In the genomic region with DNA sequence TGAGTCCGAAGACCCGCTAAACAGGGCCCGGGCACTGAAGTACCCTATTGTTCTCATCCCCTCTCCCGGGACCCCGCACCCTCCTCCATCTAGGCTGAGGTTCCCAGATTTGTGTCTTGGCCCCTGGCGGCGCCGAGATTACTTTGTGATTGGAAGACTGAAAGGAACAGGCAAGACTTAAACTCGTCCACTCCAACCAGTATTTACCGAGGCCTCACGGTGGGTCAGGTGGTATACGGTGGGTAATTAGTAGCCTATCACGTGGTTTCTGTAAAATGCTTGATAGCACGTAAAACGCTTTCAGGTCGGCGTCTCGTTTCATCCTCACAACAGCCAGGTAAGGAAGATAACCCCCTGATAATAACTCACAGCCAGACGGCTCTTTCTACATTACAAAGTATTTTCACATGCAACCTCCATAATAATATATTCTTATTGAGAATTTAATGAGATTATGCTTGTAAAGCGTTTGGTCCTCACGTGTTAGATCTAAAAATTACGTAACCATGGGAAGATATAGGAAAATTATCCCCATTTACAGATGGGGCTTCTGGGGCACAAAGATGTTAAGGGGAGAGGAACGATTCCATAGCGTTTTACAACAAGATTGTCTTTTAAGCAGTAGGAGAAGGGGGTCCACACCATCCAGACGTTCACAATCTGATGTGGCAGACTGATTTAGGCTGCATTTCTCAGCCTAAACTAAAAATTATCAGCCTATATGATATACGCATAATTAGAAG, we compare ENCODE assay signal across 1 cellular context.
TF ChIP-seq lines count a peak whose summit lies in the region.

No MANE protein-coding gene starts in this region.

TF ChIP-seq in K562, 482 proteins besides CTCF, POLR2A, EP300 and RAD21 (continues in another document):
- TF ChIP-seq TOE1 (IDR thresholded peaks at IDR 0.05; ENCODE audit: borderline replicate concordance) (peak; percentile 88), TOE1 (CRISPR knock-in tag; IDR thresholded peaks at IDR 0.05; ENCODE audit: borderline replicate concordance, low read depth) (no peak), HDAC2 (IDR thresholded peaks at IDR 0.05) (peak; percentile 54), CEBPB (tag; IDR thresholded peaks at IDR 0.05) (peak; percentile 66), CCNT2 (IDR thresholded peaks at IDR 0.05; ENCODE audit: borderline replicate concordance, extremely low read depth, insufficient read length, low read depth, low read length) (peak; percentile 14), ZNF583 (CRISPR knock-in tag; IDR thresholded peaks at IDR 0.05) (0 out of 2 replicates have a peak, but pooled peaks have one; percentile 37), MCM7 (IDR thresholded peaks at IDR 0.05) (no peak), HDAC1 (IDR thresholded peaks at IDR 0.05) (peak in 1 of 2 experiments; percentile 53; a peak in 2 of 4 replicates), SAFB2 (IDR thresholded peaks at IDR 0.05; ENCODE audit: borderline replicate concordance, low read depth, low read length, severe bottlenecking) (no peak), ZFX (CRISPR knock-in tag; IDR thresholded peaks at IDR 0.05) (peak; percentile 65; the same call in 1 of the 2 replicates), PML (IDR thresholded peaks at IDR 0.05; ENCODE audit: low read length) (0 out of 2 replicates have a peak, but pooled peaks have one; percentile 1), ILK (tag; IDR thresholded peaks at IDR 0.05; ENCODE audit: borderline replicate concordance, low read depth) (no peak), CEBPG (CRISPR knock-in tag; IDR thresholded peaks at IDR 0.05) (no peak), CEBPG (tag; conservative IDR thresholded peaks at IDR 0.05 in 1 of 2, IDR thresholded peaks at IDR 0.05 in 1 of 2) (peak; percentile 27 to 48; a peak in 3 of 4 replicates), ZNF444 (CRISPR knock-in tag; IDR thresholded peaks at IDR 0.05) (no peak), ZNF134 (CRISPR knock-in tag; conservative IDR thresholded peaks at IDR 0.05) (0 out of 2 replicates have a peak, but pooled peaks have one; percentile 15), EP400 (IDR thresholded peaks at IDR 0.05) (peak; percentile 66), SMAD4 (CRISPR knock-in tag; conservative IDR thresholded peaks at IDR 0.05) (peak; percentile 30; the same call in 1 of the 2 replicates), MAZ (CRISPR knock-in tag; conservative IDR thresholded peaks at IDR 0.05 in 1 of 2, IDR thresholded peaks at IDR 0.05 in 1 of 2) (0 out of 4 replicates have a peak, but pooled peaks of 1 of the 2 experiments have one; percentile 11), ZFP36 (IDR thresholded peaks at IDR 0.05; ENCODE audit: low read depth, low read length, partially characterized antibody) (no peak), MXI1 (IDR thresholded peaks at IDR 0.05; ENCODE audit: low read depth, low read length) (no peak), RCOR1 (IDR thresholded peaks at IDR 0.05; ENCODE audit: borderline replicate concordance in 1 of 2, low read depth in 2 of 2, low read length in 2 of 2) (peak in 1 of 2 experiments; percentile 87; a peak in 2 of 4 replicates), C11orf30 (IDR thresholded peaks at IDR 0.05; ENCODE audit: low read depth) (0 out of 2 replicates have a peak, but pooled peaks have one; percentile 7), ZNF165 (CRISPR knock-in tag; IDR thresholded peaks at IDR 0.05; ENCODE audit: borderline replicate concordance) (no peak), RB1 (IDR thresholded peaks at IDR 0.05; ENCODE audit: low read depth) (peak; percentile 1; the same call in 1 of the 2 replicates), ATF1 (CRISPR knock-in tag; IDR thresholded peaks at IDR 0.05) (no peak), ATF1 (tag; IDR thresholded peaks at IDR 0.05) (no peak), FOXA3 (CRISPR knock-in tag; conservative IDR thresholded peaks at IDR 0.05 in 1 of 2, IDR thresholded peaks at IDR 0.05 in 1 of 2) (peak in 1 of 2 experiments; percentile 10; a peak in 2 of 4 replicates), ZEB2 (IDR thresholded peaks at IDR 0.05) (peak; percentile 70; the same call in 1 of the 2 replicates), FOXK2 (conservative IDR thresholded peaks at IDR 0.05 in 1 of 2, IDR thresholded peaks at IDR 0.05 in 1 of 2; ENCODE audit: low read depth in 2 of 2) (peak; percentile 11 to 42; a peak in 2 of 4 replicates), ESRRB (CRISPR knock-in tag; IDR thresholded peaks at IDR 0.05; ENCODE audit: borderline replicate concordance) (no peak), PTRF (tag; IDR thresholded peaks at IDR 0.05) (no peak), RAD51 (IDR thresholded peaks at IDR 0.05; ENCODE audit: borderline replicate concordance, low read depth) (peak; percentile 96), SIN3B (IDR thresholded peaks at IDR 0.05; ENCODE audit: low read depth) (peak; percentile 28; the same call in 1 of the 2 replicates), ZNF551 (CRISPR knock-in tag; IDR thresholded peaks at IDR 0.05) (no peak), RFX1 (IDR thresholded peaks at IDR 0.05) (no peak), SMAD2 (IDR thresholded peaks at IDR 0.05; ENCODE audit: low read depth, low read length) (no peak), SIRT6 (IDR thresholded peaks at IDR 0.05; ENCODE audit: low read depth, low read length) (no peak), ZBTB17 (CRISPR knock-in tag; IDR thresholded peaks at IDR 0.05) (0 out of 2 replicates have a peak, but pooled peaks have one; percentile 9), TARDBP (IDR thresholded peaks at IDR 0.05) (peak; percentile 33; the same call in 1 of the 2 replicates)
- TF ChIP-seq, protein P1, sequence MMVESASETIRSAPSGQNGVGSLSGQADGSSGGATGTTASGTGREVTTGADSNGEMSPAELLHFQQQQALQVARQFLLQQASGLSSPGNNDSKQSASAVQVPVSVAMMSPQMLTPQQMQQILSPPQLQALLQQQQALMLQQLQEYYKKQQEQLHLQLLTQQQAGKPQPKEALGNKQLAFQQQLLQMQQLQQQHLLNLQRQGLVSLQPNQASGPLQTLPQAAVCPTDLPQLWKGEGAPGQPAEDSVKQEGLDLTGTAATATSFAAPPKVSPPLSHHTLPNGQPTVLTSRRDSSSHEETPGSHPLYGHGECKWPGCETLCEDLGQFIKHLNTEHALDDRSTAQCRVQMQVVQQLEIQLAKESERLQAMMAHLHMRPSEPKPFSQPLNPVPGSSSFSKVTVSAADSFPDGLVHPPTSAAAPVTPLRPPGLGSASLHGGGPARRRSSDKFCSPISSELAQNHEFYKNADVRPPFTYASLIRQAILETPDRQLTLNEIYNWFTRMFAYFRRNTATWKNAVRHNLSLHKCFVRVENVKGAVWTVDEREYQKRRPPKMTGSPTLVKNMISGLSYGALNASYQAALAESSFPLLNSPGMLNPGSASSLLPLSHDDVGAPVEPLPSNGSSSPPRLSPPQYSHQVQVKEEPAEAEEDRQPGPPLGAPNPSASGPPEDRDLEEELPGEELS (CRISPR knock-in tag; IDR thresholded peaks at IDR 0.05; ENCODE audit: borderline replicate concordance), result no peak
- TF ChIP-seq, protein P2, sequence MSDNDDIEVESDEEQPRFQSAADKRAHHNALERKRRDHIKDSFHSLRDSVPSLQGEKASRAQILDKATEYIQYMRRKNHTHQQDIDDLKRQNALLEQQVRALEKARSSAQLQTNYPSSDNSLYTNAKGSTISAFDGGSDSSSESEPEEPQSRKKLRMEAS (CRISPR knock-in tag; IDR thresholded peaks at IDR 0.05), result no peak
- TF ChIP-seq, protein P3, sequence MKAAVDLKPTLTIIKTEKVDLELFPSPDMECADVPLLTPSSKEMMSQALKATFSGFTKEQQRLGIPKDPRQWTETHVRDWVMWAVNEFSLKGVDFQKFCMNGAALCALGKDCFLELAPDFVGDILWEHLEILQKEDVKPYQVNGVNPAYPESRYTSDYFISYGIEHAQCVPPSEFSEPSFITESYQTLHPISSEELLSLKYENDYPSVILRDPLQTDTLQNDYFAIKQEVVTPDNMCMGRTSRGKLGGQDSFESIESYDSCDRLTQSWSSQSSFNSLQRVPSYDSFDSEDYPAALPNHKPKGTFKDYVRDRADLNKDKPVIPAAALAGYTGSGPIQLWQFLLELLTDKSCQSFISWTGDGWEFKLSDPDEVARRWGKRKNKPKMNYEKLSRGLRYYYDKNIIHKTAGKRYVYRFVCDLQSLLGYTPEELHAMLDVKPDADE (conservative IDR thresholded peaks at IDR 0.05; ENCODE audit: control insufficient read depth, low read depth, low read length), result 0 out of 2 replicates have a peak, but pooled peaks have one; percentile 32
- TF ChIP-seq, protein P4, sequence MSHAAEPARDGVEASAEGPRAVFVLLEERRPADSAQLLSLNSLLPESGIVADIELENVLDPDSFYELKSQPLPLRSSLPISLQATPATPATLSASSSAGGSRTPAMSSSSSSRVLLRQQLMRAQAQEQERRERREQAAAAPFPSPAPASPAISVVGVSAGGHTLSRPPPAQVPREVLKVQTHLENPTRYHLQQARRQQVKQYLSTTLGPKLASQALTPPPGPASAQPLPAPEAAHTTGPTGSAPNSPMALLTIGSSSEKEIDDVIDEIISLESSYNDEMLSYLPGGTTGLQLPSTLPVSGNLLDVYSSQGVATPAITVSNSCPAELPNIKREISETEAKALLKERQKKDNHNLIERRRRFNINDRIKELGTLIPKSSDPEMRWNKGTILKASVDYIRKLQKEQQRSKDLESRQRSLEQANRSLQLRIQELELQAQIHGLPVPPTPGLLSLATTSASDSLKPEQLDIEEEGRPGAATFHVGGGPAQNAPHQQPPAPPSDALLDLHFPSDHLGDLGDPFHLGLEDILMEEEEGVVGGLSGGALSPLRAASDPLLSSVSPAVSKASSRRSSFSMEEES (CRISPR knock-in tag; IDR thresholded peaks at IDR 0.05), result peak; percentile 92
- TF ChIP-seq, protein P5, sequence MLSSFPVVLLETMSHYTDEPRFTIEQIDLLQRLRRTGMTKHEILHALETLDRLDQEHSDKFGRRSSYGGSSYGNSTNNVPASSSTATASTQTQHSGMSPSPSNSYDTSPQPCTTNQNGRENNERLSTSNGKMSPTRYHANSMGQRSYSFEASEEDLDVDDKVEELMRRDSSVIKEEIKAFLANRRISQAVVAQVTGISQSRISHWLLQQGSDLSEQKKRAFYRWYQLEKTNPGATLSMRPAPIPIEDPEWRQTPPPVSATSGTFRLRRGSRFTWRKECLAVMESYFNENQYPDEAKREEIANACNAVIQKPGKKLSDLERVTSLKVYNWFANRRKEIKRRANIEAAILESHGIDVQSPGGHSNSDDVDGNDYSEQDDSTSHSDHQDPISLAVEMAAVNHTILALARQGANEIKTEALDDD (IDR thresholded peaks at IDR 0.05), result peak; percentile 74; the same call in 1 of the 2 replicates
- TF ChIP-seq, protein P6, sequence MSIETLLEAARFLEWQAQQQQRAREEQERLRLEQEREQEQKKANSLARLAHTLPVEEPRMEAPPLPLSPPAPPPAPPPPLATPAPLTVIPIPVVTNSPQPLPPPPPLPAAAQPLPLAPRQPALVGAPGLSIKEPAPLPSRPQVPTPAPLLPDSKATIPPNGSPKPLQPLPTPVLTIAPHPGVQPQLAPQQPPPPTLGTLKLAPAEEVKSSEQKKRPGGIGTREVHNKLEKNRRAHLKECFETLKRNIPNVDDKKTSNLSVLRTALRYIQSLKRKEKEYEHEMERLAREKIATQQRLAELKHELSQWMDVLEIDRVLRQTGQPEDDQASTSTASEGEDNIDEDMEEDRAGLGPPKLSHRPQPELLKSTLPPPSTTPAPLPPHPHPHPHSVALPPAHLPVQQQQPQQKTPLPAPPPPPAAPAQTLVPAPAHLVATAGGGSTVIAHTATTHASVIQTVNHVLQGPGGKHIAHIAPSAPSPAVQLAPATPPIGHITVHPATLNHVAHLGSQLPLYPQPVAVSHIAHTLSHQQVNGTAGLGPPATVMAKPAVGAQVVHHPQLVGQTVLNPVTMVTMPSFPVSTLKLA (conservative IDR thresholded peaks at IDR 0.05), result peak; percentile 59 to 67
- TF ChIP-seq, protein P7, sequence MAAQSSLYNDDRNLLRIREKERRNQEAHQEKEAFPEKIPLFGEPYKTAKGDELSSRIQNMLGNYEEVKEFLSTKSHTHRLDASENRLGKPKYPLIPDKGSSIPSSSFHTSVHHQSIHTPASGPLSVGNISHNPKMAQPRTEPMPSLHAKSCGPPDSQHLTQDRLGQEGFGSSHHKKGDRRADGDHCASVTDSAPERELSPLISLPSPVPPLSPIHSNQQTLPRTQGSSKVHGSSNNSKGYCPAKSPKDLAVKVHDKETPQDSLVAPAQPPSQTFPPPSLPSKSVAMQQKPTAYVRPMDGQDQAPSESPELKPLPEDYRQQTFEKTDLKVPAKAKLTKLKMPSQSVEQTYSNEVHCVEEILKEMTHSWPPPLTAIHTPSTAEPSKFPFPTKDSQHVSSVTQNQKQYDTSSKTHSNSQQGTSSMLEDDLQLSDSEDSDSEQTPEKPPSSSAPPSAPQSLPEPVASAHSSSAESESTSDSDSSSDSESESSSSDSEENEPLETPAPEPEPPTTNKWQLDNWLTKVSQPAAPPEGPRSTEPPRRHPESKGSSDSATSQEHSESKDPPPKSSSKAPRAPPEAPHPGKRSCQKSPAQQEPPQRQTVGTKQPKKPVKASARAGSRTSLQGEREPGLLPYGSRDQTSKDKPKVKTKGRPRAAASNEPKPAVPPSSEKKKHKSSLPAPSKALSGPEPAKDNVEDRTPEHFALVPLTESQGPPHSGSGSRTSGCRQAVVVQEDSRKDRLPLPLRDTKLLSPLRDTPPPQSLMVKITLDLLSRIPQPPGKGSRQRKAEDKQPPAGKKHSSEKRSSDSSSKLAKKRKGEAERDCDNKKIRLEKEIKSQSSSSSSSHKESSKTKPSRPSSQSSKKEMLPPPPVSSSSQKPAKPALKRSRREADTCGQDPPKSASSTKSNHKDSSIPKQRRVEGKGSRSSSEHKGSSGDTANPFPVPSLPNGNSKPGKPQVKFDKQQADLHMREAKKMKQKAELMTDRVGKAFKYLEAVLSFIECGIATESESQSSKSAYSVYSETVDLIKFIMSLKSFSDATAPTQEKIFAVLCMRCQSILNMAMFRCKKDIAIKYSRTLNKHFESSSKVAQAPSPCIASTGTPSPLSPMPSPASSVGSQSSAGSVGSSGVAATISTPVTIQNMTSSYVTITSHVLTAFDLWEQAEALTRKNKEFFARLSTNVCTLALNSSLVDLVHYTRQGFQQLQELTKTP (IDR thresholded peaks at IDR 0.05; ENCODE audit: low read depth in 1 of 2, partially characterized antibody in 2 of 2), result peak in 1 of 2 experiments; percentile 39
- TF ChIP-seq, protein P8, sequence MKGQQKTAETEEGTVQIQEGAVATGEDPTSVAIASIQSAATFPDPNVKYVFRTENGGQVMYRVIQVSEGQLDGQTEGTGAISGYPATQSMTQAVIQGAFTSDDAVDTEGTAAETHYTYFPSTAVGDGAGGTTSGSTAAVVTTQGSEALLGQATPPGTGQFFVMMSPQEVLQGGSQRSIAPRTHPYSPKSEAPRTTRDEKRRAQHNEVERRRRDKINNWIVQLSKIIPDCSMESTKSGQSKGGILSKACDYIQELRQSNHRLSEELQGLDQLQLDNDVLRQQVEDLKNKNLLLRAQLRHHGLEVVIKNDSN (CRISPR knock-in tag; IDR thresholded peaks at IDR 0.05), result peak; percentile 94
- TF ChIP-seq, protein P9, sequence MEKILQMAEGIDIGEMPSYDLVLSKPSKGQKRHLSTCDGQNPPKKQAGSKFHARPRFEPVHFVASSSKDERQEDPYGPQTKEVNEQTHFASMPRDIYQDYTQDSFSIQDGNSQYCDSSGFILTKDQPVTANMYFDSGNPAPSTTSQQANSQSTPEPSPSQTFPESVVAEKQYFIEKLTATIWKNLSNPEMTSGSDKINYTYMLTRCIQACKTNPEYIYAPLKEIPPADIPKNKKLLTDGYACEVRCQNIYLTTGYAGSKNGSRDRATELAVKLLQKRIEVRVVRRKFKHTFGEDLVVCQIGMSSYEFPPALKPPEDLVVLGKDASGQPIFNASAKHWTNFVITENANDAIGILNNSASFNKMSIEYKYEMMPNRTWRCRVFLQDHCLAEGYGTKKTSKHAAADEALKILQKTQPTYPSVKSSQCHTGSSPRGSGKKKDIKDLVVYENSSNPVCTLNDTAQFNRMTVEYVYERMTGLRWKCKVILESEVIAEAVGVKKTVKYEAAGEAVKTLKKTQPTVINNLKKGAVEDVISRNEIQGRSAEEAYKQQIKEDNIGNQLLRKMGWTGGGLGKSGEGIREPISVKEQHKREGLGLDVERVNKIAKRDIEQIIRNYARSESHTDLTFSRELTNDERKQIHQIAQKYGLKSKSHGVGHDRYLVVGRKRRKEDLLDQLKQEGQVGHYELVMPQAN (IDR thresholded peaks at IDR 0.05; ENCODE audit: borderline replicate concordance), result peak; percentile 26; the same call in 1 of the 2 replicates
